ENCODE assay signal across 9 cellular contexts in genomic region chr10:60536529-60537114, GRCh38.
DNase-seq lines count a peak whose midpoint lies in the region; ATAC-seq and TF ChIP-seq lines count a peak whose summit lies in the region.
"Had no signal": no experiment of that assay in that cellular context is flagged by ENCODE, and none has a peak within 500 bp of the region (broad histone marks: within the 10 kb centered on the region; RNA-seq: fewer than 3 reads in every experiment).

No MANE protein-coding gene starts in this region.

- POLR2A ChIA-PET in PC-3 (lab: Charles Lee; ENCODE audit: unreplicated experiment): interaction anchor here (0.5 to 0.6 kb wide), 2 partner anchors 56 to 68 kb away, joined by 3 to 4 read pairs; no protein-coding TSS in a partner anchor

- TF ChIP-seq CTCF in PC-3 (conservative IDR thresholded peaks at IDR 0.05; ENCODE audit: low read depth, low read length) (no peak; the same call in 1 of the 2 replicates), stomach (IDR thresholded peaks at IDR 0.05) (no peak)

- CTCF ChIA-PET in PC-3 (lab: Charles Lee): interaction anchor here (0.6 kb wide), 1 partner anchor 57 kb away, joined by 4 read pairs; no protein-coding TSS in a partner anchor

- H3K9me3 Mint-ChIP-seq in activated naive CD8-positive, alpha-beta T cell treated with anti-CD3 and anti-CD28 coated beads, Interleukin-2, amount 50 U/mL, for 24 hours: no peaks in the 10 kb centered on the region
- peaks cover 2% of the 10 kb centered on the region for H3K9me3 Mint-ChIP-seq in activated naive CD8-positive, alpha-beta T cell treated with anti-CD3 and anti-CD28 coated beads for 36 hours

- DNase-seq in activated naive CD8-positive, alpha-beta T cell treated with anti-CD3 and anti-CD28 coated beads, Interleukin-2, amount 50 U/mL, for 24 hours: no peak
- no peak for DNase-seq in activated naive CD8-positive, alpha-beta T cell treated with anti-CD3 and anti-CD28 coated beads for 36 hours
- peak; percentile 98 for DNase-seq in PC-3
- peak in 2 of 61 donors; percentile 4 to 53 for DNase-seq in caudate nucleus (lab: John Stamatoyannopoulos, UW)
- peak; percentile 31 for DNase-seq in stromal cell of bone marrow (ENCODE audit: low read depth)
- DNase-seq in stomach: no peak

- H3K9me3 ChIP-seq in PC-3 (ENCODE audit: low read length) (no peaks in the 10 kb centered on the region), stomach (no peaks in the 10 kb centered on the region)

- no peak overlapping the region for H3K4me3 Mint-ChIP-seq in activated naive CD8-positive, alpha-beta T cell treated with anti-CD3 and anti-CD28 coated beads, Interleukin-2, amount 50 U/mL, for 24 hours
- H3K4me3 Mint-ChIP-seq in activated naive CD8-positive, alpha-beta T cell treated with anti-CD3 and anti-CD28 coated beads for 36 hours: no peak overlapping the region

- H3K36me3 ChIP-seq in PC-3 (ENCODE audit: low read depth, low read length) (no peaks in the 10 kb centered on the region), stomach (no peaks in the 10 kb centered on the region)

- 55 to 80% (median 73%) methylated on average over 7 of the region's 7 CpGs for WGBS in stomach, 5 donors

- H2AFZ ChIP-seq in PC-3 (ENCODE audit: low read length): no peak overlapping the region

- no peaks in the 10 kb centered on the region for H4K20me1 ChIP-seq in PC-3 (ENCODE audit: low read length)

- no peaks in the 10 kb centered on the region for H3K36me3 Mint-ChIP-seq in activated naive CD8-positive, alpha-beta T cell treated with anti-CD3 and anti-CD28 coated beads, Interleukin-2, amount 50 U/mL, for 24 hours (ENCODE audit: low read depth)
- no peaks in the 10 kb centered on the region for H3K36me3 Mint-ChIP-seq in activated naive CD8-positive, alpha-beta T cell treated with anti-CD3 and anti-CD28 coated beads for 36 hours

- no peaks in the 10 kb centered on the region for H3K27me3 Mint-ChIP-seq in activated naive CD8-positive, alpha-beta T cell treated with anti-CD3 and anti-CD28 coated beads, Interleukin-2, amount 50 U/mL, for 24 hours
- H3K27me3 Mint-ChIP-seq in activated naive CD8-positive, alpha-beta T cell treated with anti-CD3 and anti-CD28 coated beads for 36 hours: peaks cover 3% of the 10 kb centered on the region

- peak overlapping the region; percentile 50 for H3K4me2 ChIP-seq in PC-3 (ENCODE audit: low read length)

- H3K27ac ChIP-seq in PC-3 (ENCODE audit: low read length) (peak overlapping the region; percentile 59), caudate nucleus (ENCODE audit: low read depth, low read length) (peak overlapping the region; percentile 31), stomach (no peak overlapping the region)
- H3K27ac ChIP-seq: C4-2B had no signal

- H3K4me1 Mint-ChIP-seq in activated naive CD8-positive, alpha-beta T cell treated with anti-CD3 and anti-CD28 coated beads, Interleukin-2, amount 50 U/mL, for 24 hours: peaks cover 28% of the 10 kb centered on the region
- peaks cover 11% of the 10 kb centered on the region for H3K4me1 Mint-ChIP-seq in activated naive CD8-positive, alpha-beta T cell treated with anti-CD3 and anti-CD28 coated beads for 36 hours

- peaks cover 20% of the 10 kb centered on the region for H3F3A ChIP-seq in PC-3 (ENCODE audit: low read length, unreplicated experiment)

- TF ChIP-seq EP300 in stomach (IDR thresholded peaks at IDR 0.05): no peak

- no peaks in the 10 kb centered on the region for H3K79me2 ChIP-seq in PC-3 (ENCODE audit: low read length)

- peak overlapping the region; percentile 8 for H3K27ac Mint-ChIP-seq in activated naive CD8-positive, alpha-beta T cell treated with anti-CD3 and anti-CD28 coated beads, Interleukin-2, amount 50 U/mL, for 24 hours
- no peak overlapping the region for H3K27ac Mint-ChIP-seq in activated naive CD8-positive, alpha-beta T cell treated with anti-CD3 and anti-CD28 coated beads for 36 hours

- TF ChIP-seq POLR2A in stomach (IDR thresholded peaks at IDR 0.05): no peak

- H3K4me1 ChIP-seq in PC-3 (ENCODE audit: insufficient read depth, low read length) (peaks cover 54% of the 10 kb centered on the region), stomach (no peaks in the 10 kb centered on the region)

- BruUV-seq in PC-3 (replicated peaks; lab: Mats Ljungman, UMichigan): no TSS peak

- peak overlapping the region; percentile 8 for H3K4me3 ChIP-seq in PC-3 (ENCODE audit: low read length)
- H3K4me3 ChIP-seq in stomach: no peak overlapping the region

- peak overlapping the region; percentile 4 for H3K9ac ChIP-seq in PC-3 (ENCODE audit: low read length)

- no peaks in the 10 kb centered on the region for H3K9me2 ChIP-seq in PC-3 (replicated peaks; ENCODE audit: low read length)

- H3K27me3 ChIP-seq in PC-3 (ENCODE audit: low read length) (no peaks in the 10 kb centered on the region), stomach (no peaks in the 10 kb centered on the region)

- intact Hi-C loops in PC-3 (cut with micrococcal nuclease) (loop anchor here (1.0 to 5.0 kb wide), 4 partner anchors 39 to 92 kb away; no protein-coding TSS in a partner anchor), stomach (cut with DNase I; ENCODE audit: low total_unique reads) (no loop called here)

- peak; percentile 72 for ATAC-seq in activated naive CD8-positive, alpha-beta T cell treated with anti-CD3 and anti-CD28 coated beads, Interleukin-2, amount 50 U/mL, for 24 hours
- peak; percentile 86 for ATAC-seq in PC-3
- no peak for ATAC-seq in HG03135 (IDR thresholded peaks at IDR 0.05; ENCODE audit: unreplicated experiment)
- ATAC-seq in HG03139 (IDR thresholded peaks at IDR 0.05; ENCODE audit: unreplicated experiment): no peak

Comparison
In these comparisons a context has a peak if more than half of its experiments do, and no peak if none do; other contexts are left out.
1. ATAC-seq: peak in activated naive CD8-positive, alpha-beta T cell treated with anti-CD3 and anti-CD28 coated beads, Interleukin-2, amount 50 U/mL, for 24 hours (single experiment) and PC-3 (single experiment); none in HG03135 (single experiment) and HG03139 (single experiment).
2. DNase-seq: peak in PC-3 (single experiment) and stromal cell of bone marrow (single experiment); none in activated naive CD8-positive, alpha-beta T cell treated with anti-CD3 and anti-CD28 coated beads, Interleukin-2, amount 50 U/mL, for 24 hours (single experiment), activated naive CD8-positive, alpha-beta T cell treated with anti-CD3 and anti-CD28 coated beads for 36 hours (single experiment) and stomach (single experiment).
3. H3K27ac ChIP-seq: peak in PC-3 (single experiment) and caudate nucleus (single experiment); none in stomach (0 of 5).